In genomic region chr2:68472796-68473414, GRCh38 we compare ENCODE assay signal across 29 cellular contexts.
"Had no signal": no experiment of that assay in that cellular context is flagged by ENCODE, and none has a peak within 500 bp of the region (broad histone marks: within the 10 kb centered on the region; RNA-seq: fewer than 3 reads in every experiment).

No MANE protein-coding gene starts in this region.

- H3K36me3 Mint-ChIP-seq: activated CD4-positive, alpha-beta memory T cell treated with anti-CD3 and anti-CD28 coated beads for 36 hours; activated naive CD4-positive, alpha-beta T cell treated with anti-CD3 and anti-CD28 coated beads, Interleukin-2, amount 50 U/mL, for 24 hours had no signal

- H3K27me3 Mint-ChIP-seq: activated CD4-positive, alpha-beta memory T cell treated with anti-CD3 and anti-CD28 coated beads for 36 hours; activated CD4-positive, alpha-beta T cell treated with anti-CD3 and anti-CD28 coated beads, Interleukin-2, amount 10 ng/mL, durations not matched to agents 7 days and 5 days; activated naive CD4-positive, alpha-beta T cell treated with anti-CD3 and anti-CD28 coated beads, Interleukin-2, amount 50 U/mL, for 24 hours had no signal

- H3K27ac Mint-ChIP-seq: activated CD4-positive, alpha-beta memory T cell treated with anti-CD3 and anti-CD28 coated beads for 36 hours; activated CD4-positive, alpha-beta T cell treated with anti-CD3 and anti-CD28 coated beads, Interleukin-2, amount 10 ng/mL, durations not matched to agents 7 days and 5 days; activated naive CD4-positive, alpha-beta T cell treated with anti-CD3 and anti-CD28 coated beads, Interleukin-2, amount 50 U/mL, for 24 hours; T-helper 2 cell treated with Interferon-gamma antibody and Interleukin-4, amounts not matched to agents 5 μg/mL and 100 μg/mL, for 36 hours had no signal

- H3K27ac ChIP-seq: brain microvascular endothelial cell, SJCRH30, SK-N-MC had no signal

- H3K9me3 ChIP-seq: MG63, SJCRH30 had no signal

- H3K4me3 ChIP-seq: MG63, SJCRH30, SK-N-MC had no signal

- H3K9me3 Mint-ChIP-seq: activated CD4-positive, alpha-beta memory T cell treated with anti-CD3 and anti-CD28 coated beads for 36 hours; activated CD4-positive, alpha-beta T cell treated with anti-CD3 and anti-CD28 coated beads, Interleukin-2, amount 10 ng/mL, durations not matched to agents 7 days and 5 days; activated naive CD4-positive, alpha-beta T cell treated with anti-CD3 and anti-CD28 coated beads, Interleukin-2, amount 50 U/mL, for 24 hours; activated T-helper 1 cell treated with anti-CD3 and anti-CD28 coated beads, Interleukin-12 subunit alpha, Interleukin-12 subunit beta, Interleukin-2, Interleukin-4 antibody, amounts not matched to agents 30 ng/mL and 10 ng/mL and 1 ng/mL, durations not matched to agents 14 hours and 24 hours and 36 hours; T-helper 2 cell treated with Interferon-gamma antibody and Interleukin-4, amounts not matched to agents 5 μg/mL and 100 μg/mL, for 36 hours had no signal

- H3K4me3 Mint-ChIP-seq: activated CD4-positive, alpha-beta memory T cell treated with anti-CD3 and anti-CD28 coated beads for 36 hours; activated CD4-positive, alpha-beta T cell treated with anti-CD3 and anti-CD28 coated beads, Interleukin-2, amount 10 ng/mL, durations not matched to agents 7 days and 5 days; activated naive CD4-positive, alpha-beta T cell treated with anti-CD3 and anti-CD28 coated beads, Interleukin-2, amount 50 U/mL, for 24 hours; activated T-helper 1 cell treated with anti-CD3 and anti-CD28 coated beads, Interleukin-12 subunit alpha, Interleukin-12 subunit beta, Interleukin-2, Interleukin-4 antibody, amounts not matched to agents 30 ng/mL and 10 ng/mL and 1 ng/mL, durations not matched to agents 14 hours and 24 hours and 36 hours; T-helper 2 cell treated with Interferon-gamma antibody and Interleukin-4, amounts not matched to agents 5 μg/mL and 100 μg/mL, for 36 hours had no signal

- H3K36me3 ChIP-seq: brain microvascular endothelial cell, MG63, SJCRH30 had no signal

- ATAC-seq: Panc1 had no signal

- H3K27me3 ChIP-seq: brain microvascular endothelial cell, MG63, SJCRH30 had no signal

- FAIRE-seq: TTC549 had no signal

- H3K4me1 ChIP-seq: SJCRH30 had no signal

- DNase-seq: activated CD4-positive, alpha-beta memory T cell treated with anti-CD3 and anti-CD28 coated beads for 36 hours; activated CD4-positive, alpha-beta T cell treated with anti-CD3 and anti-CD28 coated beads, Interleukin-2, amount 10 ng/mL, durations not matched to agents 7 days and 5 days; activated effector memory CD4-positive, alpha-beta T cell treated with anti-CD3 and anti-CD28 coated beads, Interleukin-2, amount 50 U/mL, for 16 hours; activated naive CD4-positive, alpha-beta T cell; activated T-cell treated with anti-CD3 and anti-CD28 coated beads, Interleukin-2, amount 50 U/mL, for 1 hour; amniotic stem cell; aorta; brain microvascular endothelial cell; central memory CD4-positive, alpha-beta T cell; Kasumi-1; KG1; MG63; NCI-H1048; NCI-H146; NCI-H187; NCI-H2029 treated with DMSO at 0.1 percent for 48 hours; NCI-H2107; NCI-H2171; NCI-H510A treated with DMSO at 0.1 percent for 48 hours; NCI-H69; NCI-H82; SHP77; SJCRH30 had no signal
